Comparison of ENCODE assay signal across 18 cellular contexts in the genomic region with DNA sequence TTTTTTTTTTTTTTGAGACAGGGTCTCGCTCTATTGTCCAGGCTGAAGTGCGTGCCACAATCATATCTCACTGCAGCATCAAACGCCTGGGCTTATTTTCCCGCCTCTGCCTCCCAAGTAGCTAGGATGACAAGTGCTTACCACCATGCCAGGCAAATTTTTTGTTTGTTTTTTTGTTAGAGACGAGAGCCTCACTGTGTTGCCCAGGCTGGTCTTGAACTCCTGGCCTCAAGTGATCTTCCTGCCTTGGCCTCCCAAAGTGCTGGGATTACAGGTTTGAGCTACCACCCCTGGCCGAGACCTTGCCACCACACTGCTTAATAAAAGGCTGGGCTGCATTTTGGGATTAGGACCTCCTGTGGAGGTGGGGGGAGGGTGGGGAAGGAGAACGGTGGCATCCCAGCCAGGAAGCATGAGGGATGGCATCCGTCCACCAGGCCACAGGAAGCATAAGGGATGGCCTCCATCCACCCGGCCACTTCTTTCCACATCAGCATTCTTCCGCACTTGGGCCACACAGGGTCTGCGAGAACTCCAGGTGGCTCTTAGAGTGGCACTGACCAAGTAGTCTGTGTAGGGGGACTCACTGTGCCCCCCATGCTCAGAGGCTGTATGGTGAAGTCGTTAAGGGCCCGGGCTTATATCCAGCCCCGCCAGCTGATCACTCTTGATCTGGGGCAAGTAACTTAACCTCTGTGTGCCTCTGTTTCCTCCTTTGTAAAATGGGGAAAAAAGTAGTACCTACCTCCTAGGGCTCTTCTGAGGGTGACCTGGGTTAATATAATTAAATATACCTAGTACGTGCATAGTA.
A peak's percentile ranks its signal among the peaks of the same experiment; 100 is the strongest.
DNase-seq lines count a peak whose midpoint lies in the region; ATAC-seq and TF ChIP-seq lines count a peak whose summit lies in the region.
"Had no signal": no experiment of that assay in that cellular context is flagged by ENCODE, and none has a peak within 500 bp of the region (broad histone marks: within the 10 kb centered on the region; RNA-seq: fewer than 3 reads in every experiment).

No MANE protein-coding gene starts in this region.

- BruUV-seq in MCF 10A (replicated peaks; lab: Mats Ljungman, UMichigan): no TSS peak

- peaks cover 20% of the 10 kb centered on the region for H3K4me1 Mint-ChIP-seq in MCF 10A (ENCODE audit: insufficient read depth, unreplicated experiment)

- H3K4me1 ChIP-seq in breast epithelium (peaks cover 0 to 17% of the 10 kb centered on the region in 2 donors), MM.1S (ENCODE audit: low read length) (peaks cover 47% of the 10 kb centered on the region), mesenchymal stem cell (ENCODE audit: control insufficient read depth, insufficient read depth, low read depth, low read length) (peaks cover 34% of the 10 kb centered on the region)

- H3K27ac ChIP-seq in breast epithelium (no peak overlapping the region), MM.1S (ENCODE audit: low read length) (peak overlapping the region; percentile 22; the same call in 1 of the 2 replicates), mesenchymal stem cell (ENCODE audit: low read length, poor library complexity, severe bottlenecking) (no peak overlapping the region)

- H3K4me3 ChIP-seq in breast epithelium (no peak overlapping the region), MM.1S (ENCODE audit: low read length) (no peak overlapping the region), mesenchymal stem cell (ENCODE audit: insufficient read depth in 1 of 2, low read depth in 1 of 2, low read length in 2 of 2) (no peak overlapping the region)
- H3K4me3 ChIP-seq: GM23248 had no signal

- no peaks in the 10 kb centered on the region for H3K27me3 Mint-ChIP-seq in MCF 10A (ENCODE audit: insufficient read depth, unreplicated experiment)
- H3K27me3 Mint-ChIP-seq: CD4-positive, alpha-beta T cell had no signal

- H3K4me2 ChIP-seq in MM.1S (ENCODE audit: low read depth, low read length) (peak overlapping the region; percentile 32; the same call in 1 of the 2 replicates), mesenchymal stem cell (ENCODE audit: low read length, poor library complexity, severe bottlenecking) (no peak overlapping the region)

- no peaks in the 10 kb centered on the region for H3K9me3 Mint-ChIP-seq in MCF 10A (ENCODE audit: unreplicated experiment)
- H3K9me3 Mint-ChIP-seq: CD4-positive, alpha-beta T cell had no signal

- DNase-seq in MCF 10A (ENCODE audit: unreplicated experiment): no peak
- no peak for DNase-seq in breast epithelium (ENCODE audit: low spot score in 2 of 2)
- no peak for DNase-seq in MM.1S
- no peak for DNase-seq in mesenchymal stem cell
- no peak for DNase-seq in Ammon's horn (ENCODE audit: low spot score)
- no peak for DNase-seq in NCI-H2107 (lab: John Stamatoyannopoulos, UW)
- DNase-seq: Calu3; CD4-positive, alpha-beta T cell; DMS79 treated with DMSO at 0.1 percent for 48 hours; GDM1; GM23248; IMR-90; NCI-H1048; NCI-H146; NCI-H2081 treated with DMSO at 0.1 percent for 48 hours; NCI-H226 had no signal

- no peak overlapping the region for H3K18ac ChIP-seq in mesenchymal stem cell (ENCODE audit: low read depth in 1 of 2, low read length in 2 of 2)

- H3K4ac ChIP-seq in mesenchymal stem cell (ENCODE audit: low read depth in 1 of 2, low read length in 2 of 2): no peak overlapping the region

- H2BK12ac ChIP-seq in mesenchymal stem cell (ENCODE audit: low read length in 2 of 2): peak overlapping the region in 1 of 2 experiments; percentile 21

- H3F3A ChIP-seq in MM.1S (ENCODE audit: insufficient read depth, low read length): peaks cover 28% of the 10 kb centered on the region

- ATAC-seq in GM19328 (IDR thresholded peaks at IDR 0.05; ENCODE audit: unreplicated experiment): no peak
- ATAC-seq in HG03135 (IDR thresholded peaks at IDR 0.05; ENCODE audit: unreplicated experiment): no peak

- H3K36me3 ChIP-seq in breast epithelium: no peaks in the 10 kb centered on the region
- no peaks in the 10 kb centered on the region for H3K36me3 ChIP-seq in MM.1S (replicated peaks; ENCODE audit: insufficient read depth, low read length)
- peaks cover 0 to 5% of the 10 kb centered on the region in 2 experiments for H3K36me3 ChIP-seq in mesenchymal stem cell (ENCODE audit: control insufficient read depth in 1 of 2, insufficient read depth in 2 of 2, low read depth in 1 of 2, low read length in 2 of 2)

- POLR2A ChIA-PET in MCF 10A (lab: Yijun Ruan, JAX): interaction anchor here (0.5 to 0.7 kb wide), 2 partner anchors 20 to 460 kb away, joined by 3 read pairs; no protein-coding TSS in a partner anchor

- no peak overlapping the region for H2BK15ac ChIP-seq in mesenchymal stem cell (ENCODE audit: low read depth, poor library complexity, severe bottlenecking)

- H4K8ac ChIP-seq in mesenchymal stem cell (ENCODE audit: low read length): peak overlapping the region; percentile 62

- H2AFZ ChIP-seq in MM.1S (ENCODE audit: low read length) (no peak overlapping the region), mesenchymal stem cell (ENCODE audit: low read depth, low read length) (no peak overlapping the region)
- H2AFZ ChIP-seq: GM23248 had no signal

- no peak overlapping the region for H2BK120ac ChIP-seq in mesenchymal stem cell (ENCODE audit: low read depth, low read length)

- H3K14ac ChIP-seq in mesenchymal stem cell (ENCODE audit: low read length in 2 of 2): peak overlapping the region in 1 of 2 experiments; percentile 86

- TF ChIP-seq POLR2A in breast epithelium (IDR thresholded peaks at IDR 0.05): no peak

- TF ChIP-seq CTCF in MCF 10A (IDR thresholded peaks at IDR 0.05; ENCODE audit: unreplicated experiment): no peak
- no peak for TF ChIP-seq CTCF in breast epithelium (IDR thresholded peaks at IDR 0.05)
- TF ChIP-seq CTCF in MM.1S (IDR thresholded peaks at IDR 0.05; ENCODE audit: low read length): no peak

- H3K23ac ChIP-seq in mesenchymal stem cell (ENCODE audit: low read length in 2 of 2): no peak overlapping the region

- H3K27ac Mint-ChIP-seq in MCF 10A (ENCODE audit: low read depth, unreplicated experiment): peak overlapping the region; percentile 8
- H3K27ac Mint-ChIP-seq: CD4-positive, alpha-beta T cell had no signal

- peaks cover 100% of the 10 kb centered on the region for H3K79me2 ChIP-seq in MM.1S (ENCODE audit: low read length)

- H4K20me1 ChIP-seq in MM.1S (ENCODE audit: insufficient read depth, low read length): no peaks in the 10 kb centered on the region

- intact Hi-C loops in MCF 10A (cut with micrococcal nuclease) (no loop called here), breast epithelium (cut with DNase I; ENCODE audit: low total_unique reads) (no loop called here)

- H3K27me3 ChIP-seq in breast epithelium (no peaks in the 10 kb centered on the region), MM.1S (replicated peaks; ENCODE audit: insufficient read depth, low read length) (no peaks in the 10 kb centered on the region), mesenchymal stem cell (ENCODE audit: control insufficient read depth in 1 of 2, insufficient read depth in 1 of 2, low read length in 2 of 2) (no peaks in the 10 kb centered on the region)

- H3K9me2 ChIP-seq in MM.1S (replicated peaks; ENCODE audit: insufficient read depth, low read length): no peaks in the 10 kb centered on the region

- no peak overlapping the region for H3K9ac ChIP-seq in MM.1S (ENCODE audit: low read length)
- H3K9ac ChIP-seq in mesenchymal stem cell (ENCODE audit: low read length): no peak overlapping the region

- H3K36me3 Mint-ChIP-seq in MCF 10A (ENCODE audit: insufficient read depth, unreplicated experiment): peaks cover 18% of the 10 kb centered on the region

- CTCF ChIA-PET in MCF 10A (lab: Yijun Ruan, JAX): interaction anchor here (0.6 kb wide), 2 partner anchors 15 to 42 kb away, joined by 3 read pairs; no protein-coding TSS in a partner anchor

- H3K9me3 ChIP-seq in breast epithelium (no peaks in the 10 kb centered on the region), MM.1S (replicated peaks; ENCODE audit: insufficient read depth, low read length) (no peaks in the 10 kb centered on the region), mesenchymal stem cell (ENCODE audit: control insufficient read depth, low read length) (no peaks in the 10 kb centered on the region)

- WGBS in mesenchymal stem cell: 91% methylated on average over 15 of the region's 15 CpGs

- H2BK5ac ChIP-seq in mesenchymal stem cell (ENCODE audit: low read depth, low read length, poor library complexity, severe bottlenecking): no peak overlapping the region

- peak overlapping the region; percentile 16 for H4K91ac ChIP-seq in mesenchymal stem cell (ENCODE audit: low read length)

- no peak overlapping the region for H3K4me3 Mint-ChIP-seq in MCF 10A (ENCODE audit: unreplicated experiment)
- H3K4me3 Mint-ChIP-seq: CD4-positive, alpha-beta T cell had no signal

- H3K79me1 ChIP-seq in mesenchymal stem cell (replicated peaks; ENCODE audit: low read length, poor library complexity, severe bottlenecking): peaks cover 41% of the 10 kb centered on the region

- H2AK5ac ChIP-seq in mesenchymal stem cell (ENCODE audit: low read length, severe bottlenecking): peak overlapping the region; percentile 60
